In genomic region chr1:200428482-200429205, GRCh38 we compare ENCODE assay signal across 15 cellular contexts. TPM values are rescaled to one million over a fixed set of nuclear protein-coding genes. Genes with fewer than 3 reads are reported as not detected.
DNase-seq lines count a peak whose midpoint lies in the region; ATAC-seq, FAIRE-seq and TF ChIP-seq lines count a peak whose summit lies in the region.
"Had no signal": no experiment of that assay in that cellular context is flagged by ENCODE, and none has a peak within 500 bp of the region (broad histone marks: within the 10 kb centered on the region; RNA-seq: fewer than 3 reads in every experiment).

No MANE protein-coding gene starts in this region.

- H3K9ac ChIP-seq in HepG2 (ENCODE audit: insufficient read depth, low read depth, low read length) (no peak overlapping the region), endothelial cell of umbilical vein (replicated peaks; ENCODE audit: extremely low read depth, insufficient read depth, low read length) (no peak overlapping the region)
- H3K9ac ChIP-seq: parathyroid adenoma had no signal

- H3K9me3 Mint-ChIP-seq in stimulated activated naive CD8-positive, alpha-beta T cell treated with anti-CD3 and anti-CD28 coated beads, Interleukin-15, Interleukin-2, amounts not matched to agents 100 ng/mL and 50 ng/mL, for 24 hours = no peaks in the 10 kb centered on the region

- H3K4me3 ChIP-seq in HepG2 (replicated peaks in 1 of 3; ENCODE audit: insufficient read depth in 1 of 3, low read depth in 2 of 3, low read length in 3 of 3) = no peak overlapping the region
- no peak overlapping the region for H3K4me3 ChIP-seq in right lobe of liver
- H3K4me3 ChIP-seq in PC-9 = no peak overlapping the region
- H3K4me3 ChIP-seq in endothelial cell of umbilical vein (replicated peaks in 1 of 3; ENCODE audit: insufficient read depth in 1 of 3, low read depth in 1 of 3, low read length in 3 of 3) = no peak overlapping the region
- H3K4me3 ChIP-seq: gastrocnemius medialis had no signal

- H3K27ac Mint-ChIP-seq in stimulated activated naive CD8-positive, alpha-beta T cell treated with anti-CD3 and anti-CD28 coated beads, Interleukin-15, Interleukin-2, amounts not matched to agents 100 ng/mL and 50 ng/mL, for 24 hours = peak overlapping the region; percentile 2

- H3K4me2 ChIP-seq in HepG2 (ENCODE audit: low read depth, low read length) = no peak overlapping the region
- no peak overlapping the region for H3K4me2 ChIP-seq in PC-9
- H3K4me2 ChIP-seq in endothelial cell of umbilical vein (ENCODE audit: insufficient read depth, low read length) = no peak overlapping the region

- H3K36me3 ChIP-seq in HepG2 (replicated peaks in 1 of 2; ENCODE audit: control insufficient read depth in 1 of 2, insufficient read depth in 2 of 2, low read length in 2 of 2) (no peaks in the 10 kb centered on the region), right lobe of liver (no peaks in the 10 kb centered on the region), PC-9 (ENCODE audit: low read depth) (no peaks in the 10 kb centered on the region), endothelial cell of umbilical vein (ENCODE audit: control insufficient read depth in 2 of 2, extremely low read depth in 1 of 2, insufficient read depth in 2 of 2, low read length in 2 of 2) (no peaks in the 10 kb centered on the region)
- H3K36me3 ChIP-seq: gastrocnemius medialis, WERI-Rb-1 had no signal

- TF ChIP-seq POLR2A in HepG2 (IDR thresholded peaks at IDR 0.05; ENCODE audit: insufficient read depth in 1 of 2, low read depth in 2 of 2, low read length in 2 of 2) (no peak), right lobe of liver (IDR thresholded peaks at IDR 0.05) (no peak), endothelial cell of umbilical vein (IDR thresholded peaks at IDR 0.05; ENCODE audit: low read depth, low read length) (no peak)

- POLR2A ChIA-PET in HepG2 (lab: Yijun Ruan, JAX) (interaction anchor here (0.9 to 1.0 kb wide), 2 partner anchors 16 to 19 kb away, joined by 3 read pairs; partner anchors contain the start of gene ZNF281), PC-9 (lab: Charles Lee; ENCODE audit: unreplicated experiment) (no interaction called here), endothelial cell of umbilical vein (lab: Charles Lee) (no interaction called here)

- intact Hi-C loops in HepG2 (cut with micrococcal nuclease; ENCODE audit: unreplicated experiment) (no loop called here), right lobe of liver (cut with DNase I) (no loop called here), PC-9 (cut with micrococcal nuclease; ENCODE audit: unreplicated experiment) (loop anchor here (5.0 kb wide), 1 partner anchor 49 kb away; no protein-coding TSS in a partner anchor), endothelial cell of umbilical vein (cut with micrococcal nuclease) (loop anchor here (5.0 kb wide), 1 partner anchor 39 kb away; no protein-coding TSS in a partner anchor)

- H3F3A ChIP-seq in PC-9 (ENCODE audit: insufficient read depth, low read depth) = peaks cover 4% of the 10 kb centered on the region

- H3K4me3 Mint-ChIP-seq in stimulated activated naive CD8-positive, alpha-beta T cell treated with anti-CD3 and anti-CD28 coated beads, Interleukin-15, Interleukin-2, amounts not matched to agents 100 ng/mL and 50 ng/mL, for 24 hours = no peak overlapping the region

- ATAC-seq in HepG2 (no peak), right lobe of liver (no peak), HG02763 (IDR thresholded peaks at IDR 0.05; ENCODE audit: unreplicated experiment) (no peak)
- ATAC-seq: gastrocnemius medialis had no signal

- H3K36me3 Mint-ChIP-seq in stimulated activated naive CD8-positive, alpha-beta T cell treated with anti-CD3 and anti-CD28 coated beads, Interleukin-15, Interleukin-2, amounts not matched to agents 100 ng/mL and 50 ng/mL, for 24 hours (ENCODE audit: low read depth) = no peaks in the 10 kb centered on the region

- no peaks in the 10 kb centered on the region for H3K9me2 ChIP-seq in PC-9 (ENCODE audit: insufficient read depth)

- WGBS in HepG2 (ENCODE audit: low lambda C conversion rate) = 64% methylated on average over 4 of the region's 4 CpGs
- 47% methylated on average over 4 of the region's 4 CpGs for WGBS in right lobe of liver (ENCODE audit: insufficient coverage, low coverage, low lambda C conversion rate, missing lambda C conversion rate)

- no peak for DNase-seq in HepG2 (ENCODE audit: low spot score)
- no peak for DNase-seq in right lobe of liver
- DNase-seq in PC-9 = no peak
- peak; percentile 15 for DNase-seq in endothelial cell of umbilical vein (ENCODE audit: low read depth, low spot score)
- DNase-seq in NCI-H2107 (lab: John Stamatoyannopoulos, UW) = no peak
- no peak for DNase-seq in activated CD8-positive, alpha-beta memory T cell treated with anti-CD3 and anti-CD28 coated beads, Interleukin-2, amount 50 U/mL, for 4 hours
- DNase-seq: AML-193, gastrocnemius medialis, KG1, NCI-H2029, WERI-Rb-1 had no signal

- TF ChIP-seq EP300 in HepG2 (IDR thresholded peaks at IDR 0.05; ENCODE audit: low read depth in 2 of 2, low read length in 2 of 2) (no peak), HepG2 (CRISPR knock-in tag; IDR thresholded peaks at IDR 0.05; ENCODE audit: borderline replicate concordance) (no peak)

- H3K27me3 ChIP-seq in HepG2 (ENCODE audit: control insufficient read depth in 1 of 2, insufficient read depth in 2 of 2, low read length in 2 of 2) (no peaks in the 10 kb centered on the region), right lobe of liver (no peaks in the 10 kb centered on the region), PC-9 (ENCODE audit: insufficient read depth, low read depth) (no peaks in the 10 kb centered on the region), endothelial cell of umbilical vein (ENCODE audit: control insufficient read depth in 2 of 2, insufficient read depth in 2 of 2, low read length in 2 of 2) (no peaks in the 10 kb centered on the region)
- H3K27me3 ChIP-seq: gastrocnemius medialis had no signal

- TF ChIP-seq CTCF in HepG2 (CRISPR knock-in tag; IDR thresholded peaks at IDR 0.05) = no peak
- no peak for TF ChIP-seq CTCF in right lobe of liver (IDR thresholded peaks at IDR 0.05)
- no peak for TF ChIP-seq CTCF in PC-9 (conservative IDR thresholded peaks at IDR 0.05)
- no peak for TF ChIP-seq CTCF in endothelial cell of umbilical vein (IDR thresholded peaks at IDR 0.05; ENCODE audit: extremely low read depth in 1 of 2, insufficient read depth in 1 of 2, low read depth in 1 of 2, low read length in 2 of 2)

- H2AFZ ChIP-seq in HepG2 (ENCODE audit: low read length) = no peak overlapping the region
- H2AFZ ChIP-seq in PC-9 = no peak overlapping the region
- no peak overlapping the region for H2AFZ ChIP-seq in endothelial cell of umbilical vein (ENCODE audit: low read depth, low read length)
- H2AFZ ChIP-seq: parathyroid adenoma had no signal

- no peaks in the 10 kb centered on the region for H3K9me1 ChIP-seq in endothelial cell of umbilical vein (replicated peaks; ENCODE audit: control insufficient read depth, extremely low read depth, insufficient read depth, low read length)

- dilution Hi-C loops in endothelial cell of umbilical vein (cut with MboI; ENCODE audit: extremely low pct_ligation_motif_present, low sequenced_read_pairs) = no loop called here

- CTCF ChIA-PET in HepG2 (lab: Yijun Ruan, JAX; ENCODE audit: low intra/inter-chr PET ratio, low total read pairs) = no interaction called here
- CTCF ChIA-PET in PC-9 (lab: Charles Lee) = no interaction called here
- CTCF ChIA-PET in endothelial cell of umbilical vein (lab: Charles Lee) = interaction anchor here (0.9 kb wide), 1 partner anchor 46 kb away, joined by 3 read pairs; no protein-coding TSS in a partner anchor

- H3K9me3 ChIP-seq in HepG2 (ENCODE audit: low read length) (no peaks in the 10 kb centered on the region), right lobe of liver (no peaks in the 10 kb centered on the region), PC-9 (ENCODE audit: insufficient read depth, low read depth) (no peaks in the 10 kb centered on the region), endothelial cell of umbilical vein (replicated peaks; ENCODE audit: control insufficient read depth, insufficient read depth, low read length) (no peaks in the 10 kb centered on the region)
- H3K9me3 ChIP-seq: gastrocnemius medialis had no signal

- FAIRE-seq in HepG2 (lab: Jason Lieb, UNC) = no peak
- no peak for FAIRE-seq in endothelial cell of umbilical vein (lab: Jason Lieb, UNC)
- FAIRE-seq: islet of Langerhans had no signal

- H4K20me1 ChIP-seq in HepG2 (ENCODE audit: insufficient read depth, low read length) (no peaks in the 10 kb centered on the region), PC-9 (ENCODE audit: insufficient read depth) (no peaks in the 10 kb centered on the region), endothelial cell of umbilical vein (replicated peaks; ENCODE audit: control insufficient read depth, extremely low read depth, insufficient read depth, low read length) (no peaks in the 10 kb centered on the region)

- peaks cover 40% of the 10 kb centered on the region for H3K4me1 ChIP-seq in HepG2 (ENCODE audit: insufficient read depth, low read length)
- peaks cover 0 to 5% (median 2%) of the 10 kb centered on the region in 4 donors for H3K4me1 ChIP-seq in right lobe of liver
- peaks cover 26% of the 10 kb centered on the region for H3K4me1 ChIP-seq in PC-9 (replicated peaks; ENCODE audit: insufficient read depth)
- H3K4me1 ChIP-seq in endothelial cell of umbilical vein (ENCODE audit: control insufficient read depth, extremely low read depth, insufficient read depth, low read length) = no peaks in the 10 kb centered on the region
- H3K4me1 ChIP-seq: gastrocnemius medialis, parathyroid adenoma had no signal

- H3K27me3 Mint-ChIP-seq in stimulated activated naive CD8-positive, alpha-beta T cell treated with anti-CD3 and anti-CD28 coated beads, Interleukin-15, Interleukin-2, amounts not matched to agents 100 ng/mL and 50 ng/mL, for 24 hours = no peaks in the 10 kb centered on the region

- no peak for TF ChIP-seq RAD21 in HepG2 (CRISPR knock-in tag; IDR thresholded peaks at IDR 0.05)

- no peaks in the 10 kb centered on the region for H3K79me2 ChIP-seq in HepG2 (ENCODE audit: insufficient read depth, low read length)
- H3K79me2 ChIP-seq in PC-9 (ENCODE audit: low read depth) = no peaks in the 10 kb centered on the region
- H3K79me2 ChIP-seq in endothelial cell of umbilical vein (ENCODE audit: control insufficient read depth, insufficient read depth, low read length) = no peaks in the 10 kb centered on the region
- H3K79me2 ChIP-seq: parathyroid adenoma had no signal

- H3K27ac ChIP-seq in HepG2 (ENCODE audit: extremely low read length, insufficient read depth, low read length) (no peak overlapping the region), right lobe of liver (no peak overlapping the region), PC-9 (peak overlapping the region; percentile 15; the same call in 1 of the 2 replicates), endothelial cell of umbilical vein (ENCODE audit: insufficient read depth, low read depth, low read length) (no peak overlapping the region)
- H3K27ac ChIP-seq: gastrocnemius medialis, parathyroid adenoma, WERI-Rb-1 had no signal

- BruUV-seq in HepG2 (replicated peaks; lab: Mats Ljungman, UMichigan) = no TSS peak
- no TSS peak for BruUV-seq in PC-9 (replicated peaks; lab: Mats Ljungman, UMichigan)
- BruUV-seq in endothelial cell of umbilical vein (replicated peaks; lab: Mats Ljungman, UMichigan) = no TSS peak

- peaks cover 27% of the 10 kb centered on the region for H3K4me1 Mint-ChIP-seq in stimulated activated naive CD8-positive, alpha-beta T cell treated with anti-CD3 and anti-CD28 coated beads, Interleukin-15, Interleukin-2, amounts not matched to agents 100 ng/mL and 50 ng/mL, for 24 hours (ENCODE audit: low read depth)

- in situ Hi-C loops in HepG2 (cut with HindIII; ENCODE audit: extremely low pct_ligation_motif_present, low pct_unique_long_range_greater_than_20kb) = no loop called here

RNA-seq across cellular contexts. Expression of gene ZNF281, which starts 18.8 kb away (rescaled TPM):
- total RNA-seq in HepG2 (2016; rRNA removed; fragmentation: Illumina TruSeq; extraction: Trizol) = 20.6 and 33.1 TPM in 2 replicates
- 0.91 and 0.97 TPM in 2 replicates for total RNA-seq in HepG2 (2016; cell fraction: cytosol; rRNA removed; fragmentation: Illumina TruSeq; extraction: Trizol; ENCODE audit: low read depth)
- total RNA-seq in HepG2 (2016; cell fraction: insoluble cytoplasmic fraction; rRNA removed; fragmentation: Illumina TruSeq; extraction: Trizol) = 21.0 and 32.1 TPM in 2 replicates
- 5.9 and 6.6 TPM in 2 replicates for total RNA-seq in HepG2 (2016; cell fraction: membrane; rRNA removed; fragmentation: Illumina TruSeq; extraction: Trizol)
- total RNA-seq in HepG2 (2016; cell fraction: nucleus; rRNA removed; fragmentation: Illumina TruSeq; extraction: Trizol) = 23.8 TPM in 2 replicates
- polyA plus RNA-seq in HepG2 (2011; rRNA removed) = 7.5 and 7.7 TPM in 2 replicates
- 2.5 and 4.8 TPM in 2 replicates for polyA plus RNA-seq in HepG2 (2011; cell fraction: cytosol; rRNA removed)
- 6.1 and 7.7 TPM in 2 replicates for polyA plus RNA-seq in HepG2 (2011; cell fraction: nucleus; rRNA removed)
- polyA plus RNA-seq in HepG2 (2012) = 11.4 and 12.2 TPM in 2 replicates
- polyA plus RNA-seq in HepG2 (2016; cell fraction: cytosol; fragmentation: Illumina TruSeq; extraction: Trizol; ENCODE audit: low read depth) = 0.29 and 0.38 TPM in 2 replicates
- polyA plus RNA-seq in HepG2 (2016; cell fraction: insoluble cytoplasmic fraction; fragmentation: Illumina TruSeq; extraction: Trizol; ENCODE audit: low read depth) = 22.0 and 22.6 TPM in 2 replicates
- polyA plus RNA-seq in HepG2 (2016; cell fraction: membrane; fragmentation: Illumina TruSeq; extraction: Trizol; ENCODE audit: low read depth) = 1.8 and 2.1 TPM in 2 replicates
- polyA plus RNA-seq in HepG2 (2016; cell fraction: nucleus; fragmentation: Illumina TruSeq; extraction: Trizol; ENCODE audit: insufficient read depth, low read depth) = 18.7 and 19.3 TPM in 2 replicates
- polyA minus RNA-seq in HepG2 (2011; rRNA and poly(A)+ RNA removed; ENCODE audit: low replicate concordance) = 15.7 and 16.3 TPM in 2 replicates
- 13.0 and 15.1 TPM in 2 replicates for polyA minus RNA-seq in HepG2 (2011; cell fraction: cytosol; rRNA and poly(A)+ RNA removed)
- polyA minus RNA-seq in HepG2 (2011; cell fraction: nucleus; rRNA and poly(A)+ RNA removed) = 35.4 and 37.0 TPM in 2 replicates
- total RNA-seq in right lobe of liver = 10 to 100 TPM; 12.6 to 15.2 (median 13.8) TPM
- 14.8 and 18.8 TPM in 2 replicates for total RNA-seq in PC-9 (2021)
- 22.3 and 23.2 TPM in 2 replicates for total RNA-seq in endothelial cell of umbilical vein
- polyA plus RNA-seq in endothelial cell of umbilical vein = 3.8 and 5.2 TPM in 2 replicates
- polyA plus RNA-seq in endothelial cell of umbilical vein (2011; cell fraction: cytosol; rRNA removed) = 4.5 and 4.7 TPM in 2 replicates
- 9.0 and 10.6 TPM in 2 replicates for polyA plus RNA-seq in endothelial cell of umbilical vein (2011; cell fraction: nucleus; rRNA removed)
- polyA plus RNA-seq in endothelial cell of umbilical vein (2012) = 9.9 and 11.0 TPM in 2 replicates
- 13.4 and 14.6 TPM in 2 replicates for polyA minus RNA-seq in endothelial cell of umbilical vein
- polyA minus RNA-seq in endothelial cell of umbilical vein (2011; cell fraction: cytosol; rRNA and poly(A)+ RNA removed) = 9.5 TPM
- 16.6 and 22.8 TPM in 2 replicates for polyA minus RNA-seq in endothelial cell of umbilical vein (2011; cell fraction: nucleus; rRNA and poly(A)+ RNA removed)

Comparison
In these comparisons a context has a peak if more than half of its experiments do, and no peak if none do; other contexts are left out.
1. intact Hi-C loops: an anchor here in PC-9 (5.0 kb wide) and endothelial cell of umbilical vein (5.0 kb wide); none called in HepG2 and right lobe of liver.